8 cellular contexts compared by ENCODE assay signal in genomic region chr15:100601628-100602063, GRCh38. TPM values are rescaled to one million over a fixed set of nuclear protein-coding genes. Genes with fewer than 3 reads are reported as not detected.
DNase-seq lines count a peak whose midpoint lies in the region; ATAC-seq and TF ChIP-seq lines count a peak whose summit lies in the region.

No MANE protein-coding gene starts in this region.

- intact Hi-C loops in adrenal gland (cut with DNase I): no loop called here
- intact Hi-C loops in lower lobe of right lung (cut with DNase I): no loop called here

- H3K27me3 ChIP-seq in adrenal gland (no peaks in the 10 kb centered on the region), lower lobe of right lung (ENCODE audit: low read depth) (no peaks in the 10 kb centered on the region)

- no peaks in the 10 kb centered on the region for H3K9me3 ChIP-seq in adrenal gland (replicated peaks in 1 of 3)
- no peaks in the 10 kb centered on the region for H3K9me3 ChIP-seq in lower lobe of right lung

- H3K4me3 ChIP-seq in adrenal gland (peak overlapping the region; percentile 70 to 94 (median 82)), lower lobe of right lung (peak overlapping the region; percentile 93)

- peak; percentile 1 for ATAC-seq in GM18519 (IDR thresholded peaks at IDR 0.05; ENCODE audit: low FRiP score, unreplicated experiment)
- ATAC-seq in HG02943 (IDR thresholded peaks at IDR 0.05; ENCODE audit: low read depth, unreplicated experiment): peak; percentile 10
- ATAC-seq in lower lobe of right lung: peak; percentile 19 to 55

- H3K27ac ChIP-seq in adrenal gland (peak overlapping the region; percentile 17 to 89 (median 73)), lower lobe of right lung (peak overlapping the region; percentile 83)

- no peak for TF ChIP-seq CTCF in adrenal gland (IDR thresholded peaks at IDR 0.05)
- TF ChIP-seq CTCF in lower lobe of right lung (IDR thresholded peaks at IDR 0.05): no peak

- no peak for TF ChIP-seq POLR2A in adrenal gland (IDR thresholded peaks at IDR 0.05)

- H3K4me1 ChIP-seq in adrenal gland (replicated peaks in 1 of 2) (peaks cover 8 to 30% of the 10 kb centered on the region in 2 donors), lower lobe of right lung (peaks cover 32% of the 10 kb centered on the region)

- no peaks in the 10 kb centered on the region for H3K36me3 ChIP-seq in adrenal gland (replicated peaks in 1 of 2)
- H3K36me3 ChIP-seq in lower lobe of right lung: peaks cover 13% of the 10 kb centered on the region

- DNase-seq in adrenal gland: no peak
- DNase-seq in lower lobe of right lung: no peak
- DNase-seq in GOT3 (lab: John Stamatoyannopoulos, UW): no peak
- DNase-seq in C1 segment of cervical spinal cord (lab: John Stamatoyannopoulos, UW): no peak
- no peak for DNase-seq in T-helper 2 cell
- no peak for DNase-seq in NCI-H2196 treated with DMSO at 0.1 percent for 48 hours (lab: John Stamatoyannopoulos, UW; ENCODE audit: unreplicated experiment)

- 0 to 1% (median 0%) methylated on average over 19 to 21 of the region's 21 CpGs for WGBS in adrenal gland, 4 donors

RNA-seq across cellular contexts. Expression of gene LINS1, which starts 0.3 kb away (rescaled TPM):
- total RNA-seq in adrenal gland (10 to 100 TPM in 6 of 8 donors, 1 to 10 TPM in 2; 7.4 to 18.6 (median 12.1) TPM), lower lobe of right lung (18.8 TPM)
- polyA plus RNA-seq in adrenal gland: 10 to 100 TPM in 2 of 3 donors, 1 to 10 TPM in 1; 8.1 to 19.4 (median 11.2) TPM

RNA-seq across cellular contexts. Expression of gene ASB7, which starts 0.7 kb away (rescaled TPM):
- total RNA-seq in adrenal gland (10 to 100 TPM in 6 of 8 donors, 1 to 10 TPM in 2; 9.1 to 25.2 (median 12.0) TPM), lower lobe of right lung (14.3 TPM)
- 1 to 10 TPM; 2.7 to 6.9 (median 4.4) TPM for polyA plus RNA-seq in adrenal gland
